Comparison of ENCODE assay signal across 28 cellular contexts in the genomic region with DNA sequence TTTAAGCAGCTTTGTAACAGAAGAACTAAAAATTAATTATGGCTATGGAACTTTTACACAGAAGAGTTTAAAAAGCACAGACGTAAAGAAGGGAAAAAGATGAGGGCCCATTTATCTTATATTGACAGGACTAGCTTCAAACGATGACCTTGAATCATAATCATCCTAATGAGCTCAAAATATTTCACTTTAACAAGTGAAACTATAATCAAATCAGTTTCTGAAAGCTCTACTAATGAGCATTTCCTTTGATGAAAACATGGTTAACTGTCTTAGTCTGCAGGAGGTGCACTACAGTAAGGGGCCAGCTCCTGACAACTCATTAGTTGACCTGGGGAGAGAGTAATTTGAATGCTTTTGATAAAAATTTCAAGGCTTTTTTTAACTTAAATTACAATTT.
"Had no signal": no experiment of that assay in that cellular context is flagged by ENCODE, and none has a peak within 500 bp of the region (broad histone marks: within the 10 kb centered on the region; RNA-seq: fewer than 3 reads in every experiment).

No MANE protein-coding gene starts in this region.

- FAIRE-seq: astrocyte, bronchial epithelial cell, frontal cortex had no signal

- H3K4me3 ChIP-seq: coronary artery, dorsolateral prefrontal cortex had no signal

- H3K36me3 ChIP-seq: brain microvascular endothelial cell, WERI-Rb-1 had no signal

- ATAC-seq: activated CD4-positive, CD25-positive, alpha-beta regulatory T cell treated with anti-CD3 and anti-CD28 coated beads, Interleukin-2, amount 50 U/mL, for 24 hours; activated CD8-positive, alpha-beta T cell treated with anti-CD3 and anti-CD28 coated beads for 36 hours; activated T-cell treated with anti-CD3 and anti-CD28 coated beads, Interleukin-2, amount 50 U/mL, for 4 hours; activated T-helper 17 cell treated with anti-CD3 and anti-CD28 coated beads, Interleukin-2, amount 50 U/mL, for 72 hours; esophagus mucosa had no signal

- DNase-seq: activated B cell treated with CpG ODN at 0.5 μM for 24 hours; activated CD4-positive, alpha-beta T cell treated with anti-CD3 and anti-CD28 coated beads for 48 hours; activated CD4-positive, alpha-beta T cell treated with anti-CD3 and anti-CD28 coated beads, Interleukin-2, amount 50 U/mL, for 1 hour; activated CD4-positive, alpha-beta T cell treated with anti-CD3 and anti-CD28 coated beads, Interleukin-2, amount 50 U/mL, for 48 hours; activated CD8-positive, alpha-beta memory T cell treated with anti-CD3 and anti-CD28 coated beads for 24 hours; activated CD8-positive, alpha-beta T cell treated with anti-CD3 and anti-CD28 coated beads for 36 hours; activated effector memory CD4-positive, alpha-beta T cell treated with Interleukin-2 at 50 U/mL for 16 hours; activated gamma-delta T cell treated with Interleukin-2 at 50 U/mL for 16 hours; activated naive CD4-positive, alpha-beta T cell treated with anti-CD3 and anti-CD28 coated beads, Interleukin-2, amount 50 U/mL, for 16 hours; activated naive CD4-positive, alpha-beta T cell treated with Interleukin-2 at 50 U/mL for 16 hours; activated T-cell treated with anti-CD3 and anti-CD28 coated beads, Interleukin-2, amount 50 U/mL, for 4 hours; amniotic stem cell; anterior cingulate cortex; brain microvascular endothelial cell; dorsolateral prefrontal cortex; effector memory CD4-positive, alpha-beta T cell; endodermal cell; foreskin fibroblast; head of caudate nucleus; T1000; WERI-Rb-1 had no signal

- H3K27ac ChIP-seq: brain microvascular endothelial cell, coronary artery, dorsolateral prefrontal cortex, WERI-Rb-1 had no signal

- H3K27me3 ChIP-seq: brain microvascular endothelial cell had no signal
